ENCODE assay signal across 21 cellular contexts in the genomic region with DNA sequence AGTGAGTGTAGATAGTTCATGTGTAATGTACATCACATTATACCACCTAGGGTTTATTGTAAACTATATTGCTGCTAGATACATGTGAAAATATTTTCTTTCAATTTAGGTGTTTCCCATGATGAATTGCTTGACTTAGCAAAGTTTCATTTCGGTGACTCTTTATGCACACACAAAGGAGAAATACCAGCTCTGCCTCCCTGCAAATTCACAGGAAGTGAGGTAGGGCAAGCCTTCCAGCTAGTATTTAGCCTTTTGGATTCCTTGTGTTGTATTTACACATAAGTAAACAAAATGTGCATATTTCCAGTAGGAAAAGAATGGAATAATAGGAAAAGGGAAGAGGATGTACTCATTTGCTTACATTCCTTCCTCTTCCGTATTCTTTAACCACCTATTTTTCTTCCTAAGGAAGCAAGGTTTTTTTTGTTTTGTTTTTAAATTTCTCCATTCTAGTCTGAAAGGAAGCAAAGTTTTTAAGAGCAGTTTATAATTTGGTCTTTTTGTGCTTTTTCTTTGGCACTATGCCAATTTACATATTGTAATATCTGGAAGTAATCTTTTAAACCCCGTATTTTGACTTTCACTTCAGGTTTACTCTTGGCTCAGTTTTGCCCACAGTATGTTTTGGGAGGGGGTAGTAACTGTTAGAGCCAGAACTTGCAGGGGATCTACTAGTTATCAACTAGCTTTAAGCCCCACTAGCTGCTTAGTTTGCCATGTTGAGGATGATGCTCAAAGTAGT. TPM values are rescaled to one million over a fixed set of nuclear protein-coding genes. Genes with fewer than 3 reads are reported as not detected.
DNase-seq lines count a peak whose midpoint lies in the region; ATAC-seq, FAIRE-seq and TF ChIP-seq lines count a peak whose summit lies in the region.
"Had no signal": no experiment of that assay in that cellular context is flagged by ENCODE, and none has a peak within 500 bp of the region (broad histone marks: within the 10 kb centered on the region; RNA-seq: fewer than 3 reads in every experiment).

No MANE protein-coding gene starts in this region.

- no peaks in the 10 kb centered on the region for H3K9me1 ChIP-seq in endothelial cell of umbilical vein (replicated peaks; ENCODE audit: control insufficient read depth, extremely low read depth, insufficient read depth, low read length)

- H3K4me3 ChIP-seq in GM12865 (ENCODE audit: low read depth, low read length) (no peak overlapping the region), OCI-LY3 (ENCODE audit: low read length) (peak overlapping the region; percentile 18), endothelial cell of umbilical vein (replicated peaks in 1 of 3; ENCODE audit: insufficient read depth in 1 of 3, low read depth in 1 of 3, low read length in 3 of 3) (no peak overlapping the region), SJCRH30 (no peak overlapping the region), gastrocnemius medialis (no peak overlapping the region)
- H3K4me3 ChIP-seq: BLaER1, coronary artery, transverse colon had no signal

- FAIRE-seq in endothelial cell of umbilical vein (lab: Jason Lieb, UNC) = no peak
- FAIRE-seq: astrocyte, small intestine had no signal

- in situ Hi-C loops in gastrocnemius medialis (cut with MboI; ENCODE audit: low sequenced_read_pairs in 4 of 4) = no loop called here

- peak overlapping the region; percentile 21 for H3K27ac ChIP-seq in C4-2B
- peak overlapping the region; percentile 54 for H3K27ac ChIP-seq in OCI-LY3 (ENCODE audit: low read length)
- no peak overlapping the region for H3K27ac ChIP-seq in endothelial cell of umbilical vein (ENCODE audit: insufficient read depth, low read depth, low read length)
- no peak overlapping the region for H3K27ac ChIP-seq in SJCRH30
- H3K27ac ChIP-seq in gastrocnemius medialis = no peak overlapping the region
- H3K27ac ChIP-seq: BLaER1, coronary artery, transverse colon had no signal

- H3K4me1 ChIP-seq in OCI-LY3 (ENCODE audit: low read length) (peaks cover 14% of the 10 kb centered on the region), endothelial cell of umbilical vein (ENCODE audit: control insufficient read depth, extremely low read depth, insufficient read depth, low read length) (peaks cover 10% of the 10 kb centered on the region), SJCRH30 (no peaks in the 10 kb centered on the region), gastrocnemius medialis (no peaks in the 10 kb centered on the region)
- H3K4me1 ChIP-seq: BLaER1, transverse colon had no signal

- H3K9ac ChIP-seq in OCI-LY3 (ENCODE audit: low read length) (no peak overlapping the region), endothelial cell of umbilical vein (replicated peaks; ENCODE audit: extremely low read depth, insufficient read depth, low read length) (no peak overlapping the region)
- H3K9ac ChIP-seq: BLaER1 had no signal

- no peak for ATAC-seq in gastrocnemius medialis
- ATAC-seq: naive thymus-derived CD4-positive, alpha-beta T cell had no signal

- TF ChIP-seq CTCF in C4-2B (conservative IDR thresholded peaks at IDR 0.05) (no peak), GM12865 (IDR thresholded peaks at IDR 0.05; ENCODE audit: insufficient read depth, low read depth, low read length, missing control alignments) (no peak), OCI-LY3 (IDR thresholded peaks at IDR 0.05; ENCODE audit: low read depth, low read length) (no peak), endothelial cell of umbilical vein (IDR thresholded peaks at IDR 0.05; ENCODE audit: extremely low read depth in 1 of 2, insufficient read depth in 1 of 2, low read depth in 1 of 2, low read length in 2 of 2) (no peak), gastrocnemius medialis (IDR thresholded peaks at IDR 0.05 in 4 of 5, conservative IDR thresholded peaks at IDR 0.05 in 1 of 5) (no peak)

- H3K36me3 ChIP-seq in OCI-LY3 (replicated peaks; ENCODE audit: low read depth, low read length) = peaks cover 72% of the 10 kb centered on the region
- H3K36me3 ChIP-seq in endothelial cell of umbilical vein (ENCODE audit: control insufficient read depth in 2 of 2, extremely low read depth in 1 of 2, insufficient read depth in 2 of 2, low read length in 2 of 2) = peaks cover 3 to 30% of the 10 kb centered on the region in 2 experiments
- H3K36me3 ChIP-seq in SJCRH30 = peaks cover 96% of the 10 kb centered on the region
- H3K36me3 ChIP-seq in gastrocnemius medialis = peaks cover 6 to 98% of the 10 kb centered on the region in 2 donors

- dilution Hi-C loops in endothelial cell of umbilical vein (cut with MboI; ENCODE audit: extremely low pct_ligation_motif_present, low sequenced_read_pairs) = no loop called here

- peak overlapping the region; percentile 50 for H3K4me2 ChIP-seq in OCI-LY3 (ENCODE audit: low read length)
- H3K4me2 ChIP-seq in endothelial cell of umbilical vein (ENCODE audit: insufficient read depth, low read length) = peak overlapping the region; percentile 64
- H3K4me2 ChIP-seq: BLaER1 had no signal

- CTCF ChIA-PET in endothelial cell of umbilical vein (lab: Charles Lee) = interaction anchor here (1.0 to 1.2 kb wide), 2 partner anchors 9 to 14 kb away, joined by 3 to 5 read pairs; no protein-coding TSS in a partner anchor

- H3K27me3 ChIP-seq in OCI-LY3 (ENCODE audit: low read depth, low read length) = no peaks in the 10 kb centered on the region
- no peaks in the 10 kb centered on the region for H3K27me3 ChIP-seq in endothelial cell of umbilical vein (ENCODE audit: control insufficient read depth in 2 of 2, insufficient read depth in 2 of 2, low read length in 2 of 2)
- H3K27me3 ChIP-seq in SJCRH30 = no peaks in the 10 kb centered on the region
- no peaks in the 10 kb centered on the region for H3K27me3 ChIP-seq in gastrocnemius medialis
- H3K27me3 ChIP-seq: BLaER1, transverse colon had no signal

- no TSS peak for BruUV-seq in endothelial cell of umbilical vein (replicated peaks; lab: Mats Ljungman, UMichigan)

- no peaks in the 10 kb centered on the region for H3K9me3 ChIP-seq in OCI-LY3 (ENCODE audit: insufficient read depth, low read length)
- no peaks in the 10 kb centered on the region for H3K9me3 ChIP-seq in endothelial cell of umbilical vein (replicated peaks; ENCODE audit: control insufficient read depth, insufficient read depth, low read length)
- H3K9me3 ChIP-seq in SJCRH30 (replicated peaks) = no peaks in the 10 kb centered on the region
- H3K9me3 ChIP-seq in gastrocnemius medialis = no peaks in the 10 kb centered on the region
- H3K9me3 ChIP-seq: BLaER1, transverse colon had no signal

- DNase-seq in GM12865 (ENCODE audit: low read depth) = peak; percentile 24
- peak; percentile 38 for DNase-seq in endothelial cell of umbilical vein (ENCODE audit: low read depth, low spot score)
- DNase-seq in SJCRH30 = no peak
- DNase-seq in gastrocnemius medialis = no peak
- no peak for DNase-seq in activated gamma-delta T cell treated with Interleukin-2 at 50 U/mL for 16 hours
- DNase-seq in hepatic stellate cell (ENCODE audit: low spot score) = no peak
- DNase-seq: activated CD4-positive, alpha-beta T cell treated with anti-CD3 and anti-CD28 coated beads, Interleukin-2, amount 10 ng/mL, durations not matched to agents 7 days and 5 days; naive thymus-derived CD4-positive, alpha-beta T cell; NCI-H1436; NCI-H345; posterior cingulate gyrus; SHP77; small intestine; stimulated activated CD4-positive, alpha-beta T cell treated with anti-CD3 and anti-CD28 coated beads, Interleukin-4, amount 100 ng/mL, for 4 hours; T1000; transverse colon had no signal

- intact Hi-C loops in endothelial cell of umbilical vein (cut with micrococcal nuclease) = loop anchor here (1.0 kb wide), 1 partner anchor 10 kb away; a partner anchor contains a TSS
- intact Hi-C loops in gastrocnemius medialis (cut with DNase I; ENCODE audit: low total_unique reads) = no loop called here

- POLR2A ChIA-PET in endothelial cell of umbilical vein (lab: Charles Lee) = interaction anchor here (0.6 kb wide), 1 partner anchor 51 kb away, joined by 3 read pairs; no protein-coding TSS in a partner anchor

- H3K79me2 ChIP-seq in OCI-LY3 (ENCODE audit: low read length) = peaks cover 25% of the 10 kb centered on the region
- H3K79me2 ChIP-seq in endothelial cell of umbilical vein (ENCODE audit: control insufficient read depth, insufficient read depth, low read length) = no peaks in the 10 kb centered on the region

- H4K20me1 ChIP-seq in OCI-LY3 (ENCODE audit: insufficient read depth, low read length) = no peaks in the 10 kb centered on the region
- H4K20me1 ChIP-seq in endothelial cell of umbilical vein (replicated peaks; ENCODE audit: control insufficient read depth, extremely low read depth, insufficient read depth, low read length) = no peaks in the 10 kb centered on the region

- no peak for TF ChIP-seq POLR2A in endothelial cell of umbilical vein (IDR thresholded peaks at IDR 0.05; ENCODE audit: low read depth, low read length)
- no peak for TF ChIP-seq POLR2A in gastrocnemius medialis (IDR thresholded peaks at IDR 0.05)

- no peak overlapping the region for H2AFZ ChIP-seq in OCI-LY3 (ENCODE audit: low read depth, low read length)
- H2AFZ ChIP-seq in endothelial cell of umbilical vein (ENCODE audit: low read depth, low read length) = no peak overlapping the region

RNA-seq across cellular contexts. Expression of a gene that starts 10.4 kb away (rescaled TPM):
- total RNA-seq in endothelial cell of umbilical vein (36.8 and 39.7 TPM in 2 replicates), gastrocnemius medialis (10 to 100 TPM; 25.1 to 51.3 (median 40.2) TPM)
- polyA plus RNA-seq in endothelial cell of umbilical vein = 25.3 and 30.0 TPM in 2 replicates
- 39.8 and 42.1 TPM in 2 replicates for polyA plus RNA-seq in endothelial cell of umbilical vein (2011; cell fraction: cytosol; rRNA removed)
- 67.1 and 83.8 TPM in 2 replicates for polyA plus RNA-seq in endothelial cell of umbilical vein (2011; cell fraction: nucleus; rRNA removed)
- 32.9 and 45.8 TPM in 2 replicates for polyA plus RNA-seq in endothelial cell of umbilical vein (2012)
- 25.0 and 32.5 TPM in 2 replicates for polyA minus RNA-seq in endothelial cell of umbilical vein
- 32.1 TPM for polyA minus RNA-seq in endothelial cell of umbilical vein (2011; cell fraction: cytosol; rRNA and poly(A)+ RNA removed)
- 18.7 and 22.8 TPM in 2 replicates for polyA minus RNA-seq in endothelial cell of umbilical vein (2011; cell fraction: nucleus; rRNA and poly(A)+ RNA removed)
- total RNA-seq in SJCRH30 (2014; rRNA removed; shearing (Covaris generic)) = 96.1 and 110 TPM in 2 replicates

RNA-seq across cellular contexts. Expression of a gene that starts 36.9 kb away (rescaled TPM):
- 33.3 and 36.3 TPM in 2 replicates for total RNA-seq in endothelial cell of umbilical vein
- polyA plus RNA-seq in endothelial cell of umbilical vein = 6.1 and 8.4 TPM in 2 replicates
- polyA plus RNA-seq in endothelial cell of umbilical vein (2011; cell fraction: cytosol; rRNA removed) = 14.1 and 15.1 TPM in 2 replicates
- 65.8 and 89.2 TPM in 2 replicates for polyA plus RNA-seq in endothelial cell of umbilical vein (2011; cell fraction: nucleus; rRNA removed)
- 23.7 and 34.1 TPM in 2 replicates for polyA plus RNA-seq in endothelial cell of umbilical vein (2012)
- 3.7 and 5.0 TPM in 2 replicates for polyA minus RNA-seq in endothelial cell of umbilical vein
- 4.9 TPM for polyA minus RNA-seq in endothelial cell of umbilical vein (2011; cell fraction: cytosol; rRNA and poly(A)+ RNA removed)
- polyA minus RNA-seq in endothelial cell of umbilical vein (2011; cell fraction: nucleus; rRNA and poly(A)+ RNA removed) = 17.5 and 18.8 TPM in 2 replicates
- 48.7 and 55.1 TPM in 2 replicates for total RNA-seq in SJCRH30 (2014; rRNA removed; shearing (Covaris generic))
- total RNA-seq in gastrocnemius medialis = 10 to 100 TPM; 20.9 to 36.8 (median 31.4) TPM

RNA-seq across cellular contexts. Expression of a gene that starts 39.8 kb away (rescaled TPM):
- total RNA-seq in endothelial cell of umbilical vein (137 and 147 TPM in 2 replicates), gastrocnemius medialis (100 to 1,000 TPM; 258 to 342 (median 274) TPM)
- 80.2 and 109 TPM in 2 replicates for polyA plus RNA-seq in endothelial cell of umbilical vein
- polyA plus RNA-seq in endothelial cell of umbilical vein (2011; cell fraction: cytosol; rRNA removed) = 154 and 158 TPM in 2 replicates
- polyA plus RNA-seq in endothelial cell of umbilical vein (2011; cell fraction: nucleus; rRNA removed) = 140 and 158 TPM in 2 replicates
- 147 and 245 TPM in 2 replicates for polyA plus RNA-seq in endothelial cell of umbilical vein (2012)
- polyA minus RNA-seq in endothelial cell of umbilical vein = 79.0 and 89.8 TPM in 2 replicates
- polyA minus RNA-seq in endothelial cell of umbilical vein (2011; cell fraction: cytosol; rRNA and poly(A)+ RNA removed) = 55.4 TPM
- 27.0 and 40.6 TPM in 2 replicates for polyA minus RNA-seq in endothelial cell of umbilical vein (2011; cell fraction: nucleus; rRNA and poly(A)+ RNA removed)
- total RNA-seq in SJCRH30 (2014; rRNA removed; shearing (Covaris generic)) = 198 and 208 TPM in 2 replicates

Comparison
In these comparisons a context has a peak if more than half of its experiments do, and no peak if none do; other contexts are left out.
1. H3K27ac ChIP-seq: peak in C4-2B (single experiment) and OCI-LY3 (single experiment); none in endothelial cell of umbilical vein (single experiment), SJCRH30 (single experiment) and gastrocnemius medialis (0 of 4).
2. DNase-seq: peak in GM12865 (single experiment) and endothelial cell of umbilical vein (single experiment); none in SJCRH30 (0 of 2), gastrocnemius medialis (0 of 2), activated gamma-delta T cell treated with Interleukin-2 at 50 U/mL for 16 hours (single experiment) and hepatic stellate cell (single experiment).